Comparison of ENCODE assay signal across 11 cellular contexts in the genomic region with DNA sequence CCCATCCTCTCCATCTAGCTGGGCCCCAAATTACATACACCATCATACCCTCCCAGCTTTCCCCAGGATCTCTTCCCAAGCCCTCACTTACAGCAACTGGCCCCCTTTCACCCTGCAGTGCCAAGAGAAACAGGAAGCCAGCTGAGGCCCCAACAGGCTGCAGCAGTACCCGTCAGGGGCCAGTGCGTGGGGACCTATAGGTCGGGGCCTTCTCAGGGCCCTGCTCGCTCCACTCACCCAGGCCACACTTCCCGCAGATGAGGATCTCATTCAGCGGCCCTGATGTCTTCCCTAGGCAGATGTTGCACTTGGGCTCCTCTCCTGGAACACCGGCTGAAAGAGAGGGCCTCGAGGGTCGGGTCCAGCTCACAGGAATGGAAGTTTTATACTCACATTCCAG. TPM values are rescaled to one million over a fixed set of nuclear protein-coding genes. Genes with fewer than 3 reads are reported as not detected.
DNase-seq lines count a peak whose midpoint lies in the region; ATAC-seq and TF ChIP-seq lines count a peak whose summit lies in the region.
"Had no signal": no experiment of that assay in that cellular context is flagged by ENCODE, and none has a peak within 500 bp of the region (broad histone marks: within the 10 kb centered on the region; RNA-seq: fewer than 3 reads in every experiment).

No MANE protein-coding gene starts in this region.

- peak overlapping the region; percentile 87 for H3K27ac Mint-ChIP-seq in activated naive CD4-positive, alpha-beta T cell treated with anti-CD3 and anti-CD28 coated beads for 36 hours
- H3K27ac Mint-ChIP-seq in T-helper 17 cell, result peak overlapping the region; percentile 43

- H3K27me3 ChIP-seq in gastroesophageal sphincter (no peaks in the 10 kb centered on the region), transverse colon (no peaks in the 10 kb centered on the region)
- H3K27me3 ChIP-seq: left lung had no signal

- TF ChIP-seq EP300 in gastroesophageal sphincter (IDR thresholded peaks at IDR 0.05), result no peak
- no peak for TF ChIP-seq EP300 in transverse colon (IDR thresholded peaks at IDR 0.05; ENCODE audit: low read depth)

- DNase-seq in activated naive CD4-positive, alpha-beta T cell treated with anti-CD3 and anti-CD28 coated beads for 36 hours, result no peak
- no peak for DNase-seq in activated naive CD4-positive, alpha-beta T cell treated with Interleukin-2 at 50 U/mL for 16 hours
- DNase-seq in T-helper 17 cell (no peak), transverse colon (no peak), GM19240 (ENCODE audit: insufficient read length, low spot score) (no peak), NCI-H524 treated with DMSO at 0.1 percent for 48 hours (lab: John Stamatoyannopoulos, UW) (no peak), GOT3 (lab: John Stamatoyannopoulos, UW) (no peak)
- DNase-seq: DMS153, NCI-H1417 had no signal

- in situ Hi-C loops in transverse colon (cut with MboI; ENCODE audit: low pct_ligation_motif_present in 1 of 4, low pct_unique_long_range_greater_than_20kb in 1 of 4, low sequenced_read_pairs in 3 of 4), result loop anchor here in 1 of 4 donors (5.0 kb wide), 1 partner anchor 67 kb away; no protein-coding TSS in a partner anchor

- H3K4me3 ChIP-seq in gastroesophageal sphincter (no peak overlapping the region), transverse colon (no peak overlapping the region)

- H3K4me1 ChIP-seq in gastroesophageal sphincter (peaks cover 0 to 24% (median 11%) of the 10 kb centered on the region in 3 donors), transverse colon (peaks cover 5 to 18% (median 14%) of the 10 kb centered on the region in 4 donors)

- 80% methylated on average over 1 of the region's 9 CpGs; no CpG with 5 or more reads in 1 of the 2 donors for WGBS in gastroesophageal sphincter (ENCODE audit: low coverage in 1 of 2), 2 donors
- 87% methylated on average over 9 of the region's 9 CpGs; no CpG with 5 or more reads in 1 of the 2 donors for WGBS in transverse colon (ENCODE audit: low coverage in 1 of 2), 2 donors

- CTCF ChIA-PET in activated naive CD4-positive, alpha-beta T cell treated with anti-CD3 and anti-CD28 coated beads for 36 hours (lab: Charles Lee), result interaction anchor here (0.6 to 4.5 kb wide), 10 partner anchors 9 to 190 kb away, joined by 3 to 18 read pairs (median 5); no protein-coding TSS in a partner anchor

- H3K9me3 Mint-ChIP-seq in activated naive CD4-positive, alpha-beta T cell treated with anti-CD3 and anti-CD28 coated beads for 36 hours, result no peaks in the 10 kb centered on the region

- no peaks in the 10 kb centered on the region for H3K9me3 ChIP-seq in T-helper 17 cell (ENCODE audit: control insufficient read depth, low read length, poor library complexity, severe bottlenecking)
- no peaks in the 10 kb centered on the region for H3K9me3 ChIP-seq in gastroesophageal sphincter
- no peaks in the 10 kb centered on the region for H3K9me3 ChIP-seq in transverse colon
- H3K9me3 ChIP-seq: left lung had no signal

- H3K4me1 Mint-ChIP-seq in activated naive CD4-positive, alpha-beta T cell treated with anti-CD3 and anti-CD28 coated beads for 36 hours (ENCODE audit: low read depth), result peaks cover 63% of the 10 kb centered on the region
- H3K4me1 Mint-ChIP-seq in T-helper 17 cell, result peaks cover 38% of the 10 kb centered on the region

- intact Hi-C loops in activated naive CD4-positive, alpha-beta T cell treated with anti-CD3 and anti-CD28 coated beads for 36 hours (cut with micrococcal nuclease), result no loop called here
- intact Hi-C loops in transverse colon (cut with DNase I; ENCODE audit: low total_unique reads), result no loop called here

- TF ChIP-seq POLR2A in gastroesophageal sphincter (IDR thresholded peaks at IDR 0.05) (no peak), transverse colon (IDR thresholded peaks at IDR 0.05) (no peak)

- peak overlapping the region in 3 of 4 donors; percentile 91 to 94 (median 94) for H3K27ac ChIP-seq in gastroesophageal sphincter
- peak overlapping the region in 3 of 4 donors; percentile 87 to 93 (median 92) for H3K27ac ChIP-seq in transverse colon

- H3K27me3 Mint-ChIP-seq in activated naive CD4-positive, alpha-beta T cell treated with anti-CD3 and anti-CD28 coated beads for 36 hours (ENCODE audit: low read depth), result no peaks in the 10 kb centered on the region
- no peaks in the 10 kb centered on the region for H3K27me3 Mint-ChIP-seq in T-helper 17 cell

- peak overlapping the region; percentile 74 for H3K4me3 Mint-ChIP-seq in activated naive CD4-positive, alpha-beta T cell treated with anti-CD3 and anti-CD28 coated beads for 36 hours
- H3K4me3 Mint-ChIP-seq in T-helper 17 cell, result no peak overlapping the region

- ATAC-seq in T-helper 17 cell (no peak), gastroesophageal sphincter (no peak)
- ATAC-seq: left lung had no signal

- TF ChIP-seq CTCF in gastroesophageal sphincter (IDR thresholded peaks at IDR 0.05) (no peak), transverse colon (IDR thresholded peaks at IDR 0.05) (no peak)

- peaks cover 79% of the 10 kb centered on the region for H3K36me3 Mint-ChIP-seq in activated naive CD4-positive, alpha-beta T cell treated with anti-CD3 and anti-CD28 coated beads for 36 hours (ENCODE audit: low read depth)
- H3K36me3 Mint-ChIP-seq in T-helper 17 cell (ENCODE audit: low read depth), result peaks cover 8% of the 10 kb centered on the region

- H3K36me3 ChIP-seq in gastroesophageal sphincter (peaks cover 0 to 68% of the 10 kb centered on the region in 2 donors), transverse colon (no peaks in the 10 kb centered on the region)

RNA-seq across cellular contexts. Expression of a gene that starts 6.8 kb away (rescaled TPM):
- total RNA-seq in activated naive CD4-positive, alpha-beta T cell treated with anti-CD3 and anti-CD28 coated beads for 36 hours, result 100 to 1,000 TPM; 289 to 295 TPM
- 10 to 100 TPM; 69.9 to 96.9 TPM for total RNA-seq in T-helper 17 cell
- 10 to 100 TPM; 27.0 to 82.5 (median 54.3) TPM for total RNA-seq in gastroesophageal sphincter
- 10 to 100 TPM in 2 of 4 donors, 1 to 10 TPM in 2; 6.7 to 11.1 (median 9.3) TPM for total RNA-seq in transverse colon

RNA-seq across cellular contexts. Expression of a gene that starts 27.5 kb away (rescaled TPM):
- total RNA-seq in activated naive CD4-positive, alpha-beta T cell treated with anti-CD3 and anti-CD28 coated beads for 36 hours, result 10 to 100 TPM; 62.1 to 63.5 TPM
- total RNA-seq in T-helper 17 cell, result 10 to 100 TPM; 37.2 to 51.5 TPM
- total RNA-seq in gastroesophageal sphincter, result 10 to 100 TPM; 26.8 to 42.8 (median 33.2) TPM
- total RNA-seq in transverse colon, result 10 to 100 TPM; 25.3 to 36.6 (median 28.7) TPM

RNA-seq across cellular contexts. Expression of a gene that starts 56.4 kb away (rescaled TPM):
- total RNA-seq in activated naive CD4-positive, alpha-beta T cell treated with anti-CD3 and anti-CD28 coated beads for 36 hours, result 10 to 100 TPM; 80.6 to 85.0 TPM
- total RNA-seq in T-helper 17 cell (100 to 1,000 TPM; 103 to 118 TPM), gastroesophageal sphincter (10 to 100 TPM in 1 of 4 donors, 1 to 10 TPM in 3; 1.2 to 14.3 (median 7.1) TPM), transverse colon (1 to 10 TPM; 2.2 to 7.2 (median 4.3) TPM)

Comparison
In these comparisons a context has a peak if more than half of its experiments do, and no peak if none do; other contexts are left out.
1. RNA of a gene that starts 56.4 kb away (total RNA-seq): 103 to 118 TPM in T-helper 17 cell and 80.6 to 85.0 TPM in activated naive CD4-positive, alpha-beta T cell treated with anti-CD3 and anti-CD28 coated beads for 36 hours; 1.2 to 14.3 TPM in gastroesophageal sphincter and 2.2 to 7.2 TPM in transverse colon; every median in the first group is over 4 times any median in the second.